Comparison of ENCODE assay signal across 7 cellular contexts in the genomic region with DNA sequence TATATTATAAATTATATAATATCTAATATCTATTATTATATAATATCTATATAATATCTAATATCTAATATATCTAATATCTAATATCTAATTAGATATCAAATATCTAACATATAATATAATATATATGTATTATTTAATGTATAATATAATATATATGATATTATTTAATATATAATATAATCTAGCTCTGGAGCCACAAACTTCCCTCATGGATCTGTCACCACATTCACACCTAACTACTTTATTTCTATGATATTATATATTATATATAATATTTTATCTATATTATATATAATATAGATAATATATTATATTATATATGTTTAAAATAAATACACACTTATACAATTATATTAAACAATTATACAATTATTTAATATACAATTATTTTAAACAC.
"Had no signal": no experiment of that assay in that cellular context is flagged by ENCODE, and none has a peak within 500 bp of the region (broad histone marks: within the 10 kb centered on the region; RNA-seq: fewer than 3 reads in every experiment).

No MANE protein-coding gene starts in this region.

- H3K4me3 ChIP-seq: GM12878 had no signal

- ATAC-seq: GM12878 had no signal

- DNase-seq: GDM1, GF-D8 had no signal

- FAIRE-seq: GM12878, GM12891, GM12892, GM18507, GM19239 had no signal
